Comparison of ENCODE assay signal across 1 cellular context in genomic region chr2:85605406-85606115, GRCh38.
TF ChIP-seq lines count a peak whose summit lies in the region.

No MANE protein-coding gene starts in this region.

TF ChIP-seq in endothelial cell of umbilical vein, 7 proteins besides CTCF, POLR2A, EP300 and RAD21:
- TF ChIP-seq MYC (IDR thresholded peaks at IDR 0.05; ENCODE audit: low read depth, low read length) (no peak), POLR2AphosphoS5 (IDR thresholded peaks at IDR 0.05; ENCODE audit: insufficient read depth, low read depth, low read length) (no peak), JUN (IDR thresholded peaks at IDR 0.05; ENCODE audit: borderline replicate concordance, insufficient read depth, insufficient read length, low read depth) (peak; percentile 33), GATA2 (IDR thresholded peaks at IDR 0.05; ENCODE audit: insufficient read depth, insufficient read length, low read depth, low read length) (no peak)
